8 cellular contexts compared by ENCODE assay signal in the genomic region with DNA sequence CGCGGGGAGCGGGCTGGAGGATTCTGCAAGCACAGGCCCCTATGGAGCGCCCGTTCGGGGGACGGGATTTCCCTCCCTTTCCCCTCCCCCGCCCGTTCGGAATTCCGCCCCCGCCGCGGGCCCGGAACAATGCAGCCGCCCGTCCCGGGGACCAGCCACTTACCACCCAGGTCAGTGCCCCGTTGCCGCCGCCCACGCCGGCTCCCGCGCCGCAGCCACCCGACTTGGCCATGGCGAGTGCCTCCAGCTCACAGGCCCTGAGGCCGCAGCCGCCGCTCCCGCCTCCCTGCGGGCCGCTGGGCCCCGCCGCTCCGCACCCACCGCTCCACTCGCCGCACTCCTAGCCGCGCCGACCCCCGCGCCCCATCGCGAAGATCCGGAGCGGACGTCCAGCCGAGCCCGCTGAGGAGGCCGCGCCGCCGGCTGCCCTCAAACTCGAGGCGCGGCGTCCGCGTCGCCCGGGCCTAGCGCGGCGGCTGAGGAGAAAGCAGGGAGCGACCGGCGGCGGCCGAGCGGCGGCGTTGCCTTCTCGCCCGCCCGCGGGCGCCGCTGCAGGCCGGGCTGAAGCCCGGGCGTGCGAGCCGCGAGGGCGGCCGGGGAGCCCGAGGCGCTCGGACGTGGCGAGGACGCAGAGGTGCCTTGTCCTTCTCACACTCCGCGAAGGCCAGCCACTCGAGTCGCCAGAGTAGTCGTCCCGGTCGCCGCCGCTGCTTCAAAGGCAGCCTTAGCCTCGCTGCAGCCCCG. TPM values are rescaled to one million over a fixed set of nuclear protein-coding genes. Genes with fewer than 3 reads are reported as not detected.
DNase-seq lines count a peak whose midpoint lies in the region; ATAC-seq and TF ChIP-seq lines count a peak whose summit lies in the region.

No MANE protein-coding gene starts in this region.

- POLR2A ChIA-PET in Panc1 (lab: Charles Lee): interaction anchor here (0.6 kb wide), 1 partner anchor 117 kb away, joined by 3 read pairs; no protein-coding TSS in a partner anchor

- peak overlapping the region; percentile 74 for H3K4me2 ChIP-seq in neuronal stem cell (ENCODE audit: insufficient read depth, low read length, poor library complexity, severe bottlenecking)

- H2AFZ ChIP-seq in neuronal stem cell (ENCODE audit: low read length): peak overlapping the region; percentile 84

- in situ Hi-C loops in Panc1 (cut with HindIII; ENCODE audit: low pct_unique_long_range_greater_than_20kb, low sequenced_read_pairs): no loop called here

- TF ChIP-seq CTCF in Panc1 (IDR thresholded peaks at IDR 0.05): no peak
- no peak for TF ChIP-seq CTCF in foreskin keratinocyte (conservative IDR thresholded peaks at IDR 0.05)

- H3K18ac ChIP-seq in neuronal stem cell (ENCODE audit: low read length): peak overlapping the region; percentile 98

- peak overlapping the region; percentile 70 for H3K27ac ChIP-seq in Panc1 (ENCODE audit: low read length)
- H3K27ac ChIP-seq in foreskin keratinocyte: peak overlapping the region; percentile 74
- peak overlapping the region; percentile 95 for H3K27ac ChIP-seq in neuronal stem cell (replicated peaks; ENCODE audit: low read length)
- peak overlapping the region; percentile 95 for H3K27ac ChIP-seq in substantia nigra (ENCODE audit: low read depth, low read length, poor library complexity, severe bottlenecking)

- intact Hi-C loops in Panc1 (cut with micrococcal nuclease; ENCODE audit: unreplicated experiment): no loop called here

- ATAC-seq in HG02759 (IDR thresholded peaks at IDR 0.05; ENCODE audit: unreplicated experiment) (peak; percentile 32), Panc1 (peak; percentile 68), foreskin keratinocyte (peak; percentile 39)

- WGBS in neuronal stem cell (ENCODE audit: extremely low coverage in 2 of 2, insufficient read length in 2 of 2, insufficient replicate concordance in 1 of 2), 2 donors: no CpG with 5 or more reads among the region's 106 CpGs

- H3K27me3 ChIP-seq in Panc1 (ENCODE audit: control insufficient read depth, insufficient read depth, low read length) (no peaks in the 10 kb centered on the region), foreskin keratinocyte (no peaks in the 10 kb centered on the region), neuronal stem cell (ENCODE audit: control insufficient read depth in 3 of 3, insufficient read depth in 3 of 3, low read depth in 1 of 3, low read length in 3 of 3) (no peaks in the 10 kb centered on the region)

- H2BK5ac ChIP-seq in neuronal stem cell (ENCODE audit: low read length): peak overlapping the region; percentile 95

- BruUV-seq in Panc1 (replicated peaks; lab: Mats Ljungman, UMichigan): TSS peak; percentile 71

- H4K91ac ChIP-seq in neuronal stem cell (ENCODE audit: low read depth, low read length, poor library complexity): peak overlapping the region; percentile 99

- H2BK12ac ChIP-seq in neuronal stem cell (ENCODE audit: low read length): no peak overlapping the region

- H3K23ac ChIP-seq in neuronal stem cell (ENCODE audit: low read depth, low read length, poor library complexity): peak overlapping the region; percentile 87

- no peaks in the 10 kb centered on the region for H3K79me1 ChIP-seq in neuronal stem cell (ENCODE audit: low read depth, low read length)

- H3K4me3 ChIP-seq in Panc1 (ENCODE audit: low read depth in 2 of 2, low read length in 2 of 2): peak overlapping the region; percentile 56 to 81
- peak overlapping the region; percentile 61 to 99 for H3K4me3 ChIP-seq in neuronal stem cell (ENCODE audit: low read length in 2 of 2)

- DNase-seq in NCI-H1436 (lab: John Stamatoyannopoulos, UW): peak; percentile 1
- DNase-seq in NCI-H1436 treated with DMSO at 0.1 percent for 48 hours (lab: John Stamatoyannopoulos, UW): no peak
- no peak for DNase-seq in Panc1 (ENCODE audit: low read depth, low spot score)
- DNase-seq in activated gamma-delta T cell treated with Interleukin-2 at 50 U/mL for 16 hours: peak; percentile 55
- no peak for DNase-seq in foreskin keratinocyte
- DNase-seq in neuronal stem cell (ENCODE audit: low spot score): peak; percentile 68
- DNase-seq in substantia nigra (lab: John Stamatoyannopoulos, UW): peak in 48 of 49 donors; percentile 11 to 83 (median 62)

- peak overlapping the region; percentile 94 for H3K9ac ChIP-seq in neuronal stem cell (ENCODE audit: low read depth, low read length, poor library complexity)

- peak overlapping the region; percentile 21 for H3K14ac ChIP-seq in neuronal stem cell (ENCODE audit: low read length)

- H3K36me3 ChIP-seq in Panc1 (ENCODE audit: control insufficient read depth, insufficient read depth, low read length) (no peaks in the 10 kb centered on the region), neuronal stem cell (replicated peaks in 1 of 2; ENCODE audit: control insufficient read depth in 2 of 2, insufficient read depth in 2 of 2, low read length in 2 of 2) (no peaks in the 10 kb centered on the region)

- H2BK15ac ChIP-seq in neuronal stem cell (ENCODE audit: low read length): no peak overlapping the region

- H3K4ac ChIP-seq in neuronal stem cell (ENCODE audit: low read length): peak overlapping the region; percentile 53

- H2AK5ac ChIP-seq in neuronal stem cell (ENCODE audit: low read depth, low read length): peak overlapping the region; percentile 43

- H3K9me3 ChIP-seq in Panc1 (ENCODE audit: control insufficient read depth, insufficient read depth, low read depth, low read length) (no peaks in the 10 kb centered on the region), neuronal stem cell (replicated peaks in 1 of 2; ENCODE audit: control insufficient read depth in 2 of 2, insufficient read depth in 1 of 2, low read depth in 1 of 2, low read length in 2 of 2) (no peaks in the 10 kb centered on the region)

- CTCF ChIA-PET in Panc1 (lab: Charles Lee): no interaction called here

- H3K4me1 ChIP-seq in Panc1 (ENCODE audit: control insufficient read depth, insufficient read depth, low read length) (peaks cover 17% of the 10 kb centered on the region), foreskin keratinocyte (peaks cover 16% of the 10 kb centered on the region), neuronal stem cell (ENCODE audit: control insufficient read depth in 2 of 2, insufficient read depth in 1 of 2, low read depth in 1 of 2, low read length in 2 of 2) (peaks cover 4 to 7% of the 10 kb centered on the region in 2 donors)

- peak overlapping the region; percentile 65 for H2BK120ac ChIP-seq in neuronal stem cell (ENCODE audit: low read depth, low read length)

- peak overlapping the region; percentile 43 for H4K8ac ChIP-seq in neuronal stem cell (ENCODE audit: low read depth, low read length)

RNA-seq across cellular contexts. Expression of a gene that starts 0.5 kb away (rescaled TPM):
- total RNA-seq in Panc1 (2021; ENCODE audit: unreplicated experiment) (63.1 TPM), foreskin keratinocyte (83.2 and 91.0 TPM in 2 replicates)
- polyA plus RNA-seq in Panc1 (2012; ENCODE audit: insufficient read length): 26.1 TPM
- polyA plus RNA-seq in foreskin keratinocyte: 48.0 and 49.5 TPM in 2 replicates
- 108 TPM for polyA plus RNA-seq in neuronal stem cell (2013, experiment 1 of 2)
- 109 TPM for polyA plus RNA-seq in neuronal stem cell (2013, experiment 2 of 2)

Comparison
In these comparisons a context has a peak if more than half of its experiments do, and no peak if none do; other contexts are left out.
1. DNase-seq: peak in NCI-H1436 (single experiment), activated gamma-delta T cell treated with Interleukin-2 at 50 U/mL for 16 hours (single experiment), neuronal stem cell (single experiment) and substantia nigra (48 of 49); none in NCI-H1436 treated with DMSO at 0.1 percent for 48 hours (single experiment), Panc1 (single experiment) and foreskin keratinocyte (0 of 2).
2. Peak in every context shown above with its lines, with median percentiles within 50 percentile points of each other: ATAC-seq and H3K27ac ChIP-seq.